In the genomic region with DNA sequence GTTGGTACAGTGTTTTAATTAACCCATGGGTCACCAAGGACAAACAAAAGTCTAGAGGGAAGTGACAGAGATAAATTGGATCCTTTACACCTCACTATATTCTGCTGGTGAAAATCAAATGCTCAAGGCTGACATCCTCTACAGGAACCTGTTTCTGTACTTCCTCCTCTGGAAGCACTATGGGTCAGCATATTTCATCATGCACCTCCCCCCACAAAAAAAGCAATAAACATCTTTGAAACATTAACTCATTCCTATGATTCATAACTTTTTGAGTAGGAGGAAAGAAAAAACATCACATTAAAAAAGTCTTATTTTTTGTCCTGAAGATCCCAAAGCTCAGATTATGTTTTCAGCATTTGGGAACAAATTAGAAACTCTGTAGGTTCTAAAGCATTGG, we compare ENCODE assay signal across 12 cellular contexts.
"Had no signal": no experiment of that assay in that cellular context is flagged by ENCODE, and none has a peak within 500 bp of the region (broad histone marks: within the 10 kb centered on the region; RNA-seq: fewer than 3 reads in every experiment).

No MANE protein-coding gene starts in this region.

- H3K4me1 ChIP-seq: body of pancreas, sigmoid colon, testis had no signal

- H3K27me3 ChIP-seq: body of pancreas, sigmoid colon, testis had no signal

- H3K27ac ChIP-seq: body of pancreas, sigmoid colon, testis had no signal

- H3K36me3 ChIP-seq: sigmoid colon had no signal

- DNase-seq: activated CD4-positive, alpha-beta T cell treated with anti-CD3 and anti-CD28 coated beads for 4 hours; activated CD8-positive, alpha-beta T cell treated with anti-CD3 and anti-CD28 coated beads, Interleukin-2, amount 10 ng/mL, durations not matched to agents 7 days and 5 days; activated naive CD4-positive, alpha-beta T cell treated with anti-CD3 and anti-CD28 coated beads for 36 hours; body of pancreas; effector memory CD8-positive, alpha-beta T cell; sigmoid colon; stimulated activated CD4-positive, alpha-beta T cell treated with anti-CD3 and anti-CD28 coated beads, Interleukin-4, amount 100 ng/mL, for 1 hour; stimulated activated CD8-positive, alpha-beta memory T cell treated with anti-CD3 and anti-CD28 coated beads, Interleukin-4, amount 100 ng/mL, for 48 hours; T-cell; T1000; testis had no signal

- H3K9me3 ChIP-seq: body of pancreas, sigmoid colon, testis had no signal

- H3K4me3 ChIP-seq: body of pancreas, sigmoid colon, testis had no signal

- ATAC-seq: activated CD8-positive, alpha-beta T cell treated with anti-CD3 and anti-CD28 coated beads, Interleukin-2, amount 10 ng/mL, durations not matched to agents 7 days and 5 days; body of pancreas; effector memory CD8-positive, alpha-beta T cell; left lobe of liver; T-cell had no signal
